In the genomic region with DNA sequence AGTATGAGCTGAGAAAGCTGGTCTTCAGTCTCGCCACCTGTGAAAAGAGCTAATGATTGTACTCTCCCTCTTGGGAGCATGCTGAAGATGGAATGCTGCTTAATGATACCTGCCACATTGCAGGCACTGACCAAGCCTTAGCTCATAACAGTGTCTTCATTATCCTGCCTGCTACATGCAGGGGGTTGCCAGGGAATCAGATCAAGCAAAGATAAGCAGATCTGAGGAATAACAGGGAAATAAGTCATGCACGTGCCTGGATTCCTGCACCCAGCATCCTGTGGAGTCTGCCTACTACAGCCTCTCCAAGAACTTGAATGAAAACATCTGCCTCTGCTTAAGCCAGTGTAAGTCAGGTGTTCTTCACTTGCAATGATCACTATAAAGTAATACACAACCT, we compare ENCODE assay signal across 22 cellular contexts.
"Had no signal": no experiment of that assay in that cellular context is flagged by ENCODE, and none has a peak within 500 bp of the region (broad histone marks: within the 10 kb centered on the region; RNA-seq: fewer than 3 reads in every experiment).

No MANE protein-coding gene starts in this region.

- H3K4me3 Mint-ChIP-seq: T-helper 1 cell treated with Interleukin-12 subunit alpha and Interleukin-12 subunit beta and Interleukin-4 antibody, amounts not matched to agents 30 μg/mL and 1 μg/mL, for 36 hours had no signal

- H3K27ac Mint-ChIP-seq: T-helper 1 cell treated with Interleukin-12 subunit alpha and Interleukin-12 subunit beta and Interleukin-4 antibody, amounts not matched to agents 30 μg/mL and 1 μg/mL, for 36 hours had no signal

- H3K4me3 ChIP-seq: SJCRH30, SK-N-MC had no signal

- H3K27ac ChIP-seq: RWPE1, SJCRH30, SK-N-MC had no signal

- H3K27me3 ChIP-seq: SJCRH30 had no signal

- ATAC-seq: Panc1, PC-3 had no signal

- DNase-seq: Karpas-422, KG1, MM.1S, NCI-H1092 treated with DMSO at 0.1 percent for 48 hours, NCI-H1436, NCI-H187, NCI-H2029, NCI-H2081 treated with DMSO at 0.1 percent for 48 hours, NCI-H2171, NCI-H226, NCI-H446, NCI-H510A, NCI-H524 treated with DMSO at 0.1 percent for 48 hours, NCI-H69, NCI-H774, PC-3, SHP77 treated with DMSO at 0.1 percent for 48 hours, SJCRH30 had no signal
